ENCODE assay signal across 26 cellular contexts in the genomic region with DNA sequence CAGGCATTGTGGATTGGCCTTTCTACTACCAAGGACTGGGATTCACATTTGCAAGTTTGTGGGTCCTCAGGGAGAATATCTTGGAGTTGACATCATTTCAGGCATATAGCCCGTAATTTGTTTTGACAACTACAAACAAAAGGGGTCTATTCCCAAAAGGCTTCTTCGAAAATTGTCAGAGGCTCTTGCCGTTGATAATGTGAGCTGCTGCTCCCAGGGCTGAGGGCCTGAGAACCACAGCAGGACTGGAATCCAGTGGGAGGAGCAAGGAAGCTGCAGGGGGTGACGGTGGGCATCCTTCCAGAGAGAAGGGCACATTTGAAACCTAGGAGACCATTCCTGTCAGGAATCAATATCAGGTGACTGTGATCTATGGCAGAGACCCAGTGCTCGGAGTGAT.
DNase-seq lines count a peak whose midpoint lies in the region; ATAC-seq, FAIRE-seq and TF ChIP-seq lines count a peak whose summit lies in the region.
"Had no signal": no experiment of that assay in that cellular context is flagged by ENCODE, and none has a peak within 500 bp of the region (broad histone marks: within the 10 kb centered on the region; RNA-seq: fewer than 3 reads in every experiment).

No MANE protein-coding gene starts in this region.

- H3K27me3 Mint-ChIP-seq in H9 (ENCODE audit: low read depth): peaks cover 11% of the 10 kb centered on the region
- no peaks in the 10 kb centered on the region for H3K27me3 Mint-ChIP-seq in glutamatergic neuron (ENCODE audit: unreplicated experiment)
- H3K27me3 Mint-ChIP-seq in neural progenitor cell (ENCODE audit: insufficient read depth, low read depth): peaks cover 7% of the 10 kb centered on the region
- H3K27me3 Mint-ChIP-seq in endothelial cell (ENCODE audit: unreplicated experiment): no peaks in the 10 kb centered on the region
- H3K27me3 Mint-ChIP-seq: B cell had no signal

- peaks cover 21 to 24% of the 10 kb centered on the region in 2 experiments for H3K4me1 Mint-ChIP-seq in H9
- peaks cover 5% of the 10 kb centered on the region for H3K4me1 Mint-ChIP-seq in glutamatergic neuron (ENCODE audit: low read depth, unreplicated experiment)
- peaks cover 18% of the 10 kb centered on the region for H3K4me1 Mint-ChIP-seq in neural progenitor cell
- H3K4me1 Mint-ChIP-seq in endothelial cell (ENCODE audit: unreplicated experiment): no peaks in the 10 kb centered on the region
- H3K4me1 Mint-ChIP-seq: B cell had no signal

- H3K79me2 ChIP-seq in H9 (ENCODE audit: insufficient read depth, low read length) (no peaks in the 10 kb centered on the region), neural progenitor cell (ENCODE audit: low read depth) (no peaks in the 10 kb centered on the region)

- ATAC-seq in pancreas (no peak), HG03342 (IDR thresholded peaks at IDR 0.05; ENCODE audit: unreplicated experiment) (no peak)
- ATAC-seq: CD8-positive, alpha-beta T cell had no signal

- H2AK5ac ChIP-seq in H9 (ENCODE audit: insufficient read length, low read length): no peak overlapping the region

- no peak overlapping the region for H2BK15ac ChIP-seq in H9 (ENCODE audit: low read depth, low read length)

- no peak overlapping the region for H4K8ac ChIP-seq in H9 (replicated peaks; ENCODE audit: insufficient read length, low read depth, low read length)

- no peak overlapping the region for H3K56ac ChIP-seq in H9 (ENCODE audit: insufficient read length, low read depth, low read length)

- H4K91ac ChIP-seq in H9 (ENCODE audit: insufficient read length, low read depth, low read length): no peak overlapping the region

- H4K20me1 ChIP-seq in H9 (ENCODE audit: control insufficient read depth, insufficient read depth, insufficient read length) (no peaks in the 10 kb centered on the region), neural progenitor cell (ENCODE audit: low read depth) (no peaks in the 10 kb centered on the region)

- no peak overlapping the region for H3K4me3 ChIP-seq in neural progenitor cell
- H3K4me3 ChIP-seq in pancreas: no peak overlapping the region
- H3K4me3 ChIP-seq: HAP-1 had no signal

- no peak overlapping the region for H3T11ph ChIP-seq in H9 (ENCODE audit: low read length)

- H3K9me3 ChIP-seq in H9 (ENCODE audit: control insufficient read depth, low read depth, low read length): no peaks in the 10 kb centered on the region
- H3K9me3 ChIP-seq in neural progenitor cell (ENCODE audit: low read depth): no peaks in the 10 kb centered on the region
- no peaks in the 10 kb centered on the region for H3K9me3 ChIP-seq in pancreas
- H3K9me3 ChIP-seq: Caco-2, HAP-1 had no signal

- no peak overlapping the region for H3K18ac ChIP-seq in H9 (ENCODE audit: insufficient read length, low read depth, low read length)

- no peaks in the 10 kb centered on the region for H3K36me3 ChIP-seq in neural progenitor cell
- no peaks in the 10 kb centered on the region for H3K36me3 ChIP-seq in pancreas
- H3K36me3 ChIP-seq: HAP-1 had no signal

- H3K23me2 ChIP-seq in H9 (ENCODE audit: insufficient read length, low read depth, low read length, poor library complexity, severe bottlenecking): no peaks in the 10 kb centered on the region

- intact Hi-C loops in pancreas (cut with DNase I): no loop called here

- no CpG with 5 or more reads among the region's 5 CpGs for WGBS in H9 (ENCODE audit: extremely low coverage, insufficient read length, low lambda C conversion rate)
- WGBS in pancreas, 2 donors: 31 to 33% methylated on average over 5 of the region's 5 CpGs

- no peak overlapping the region for H2BK12ac ChIP-seq in H9 (ENCODE audit: insufficient read length, low read depth, low read length)

- H2AFZ ChIP-seq in H9 (ENCODE audit: low read length): no peak overlapping the region
- no peak overlapping the region for H2AFZ ChIP-seq in neural progenitor cell (replicated peaks)

- H3K4me3 Mint-ChIP-seq in H9: no peak overlapping the region
- no peak overlapping the region for H3K4me3 Mint-ChIP-seq in glutamatergic neuron (ENCODE audit: unreplicated experiment)
- no peak overlapping the region for H3K4me3 Mint-ChIP-seq in neural progenitor cell
- no peak overlapping the region for H3K4me3 Mint-ChIP-seq in endothelial cell (ENCODE audit: unreplicated experiment)
- H3K4me3 Mint-ChIP-seq: B cell; CD8-positive, alpha-beta T cell; HFFc6 had no signal

- no peaks in the 10 kb centered on the region for H3K4me1 ChIP-seq in H9 (ENCODE audit: insufficient read depth, low read length)
- peaks cover 21% of the 10 kb centered on the region for H3K4me1 ChIP-seq in neural progenitor cell
- H3K4me1 ChIP-seq in pancreas: no peaks in the 10 kb centered on the region
- H3K4me1 ChIP-seq: Caco-2, HAP-1 had no signal

- H4K5ac ChIP-seq in H9 (ENCODE audit: insufficient read length, low read depth, low read length): no peak overlapping the region

- H3K27me3 ChIP-seq in H9 (ENCODE audit: insufficient read depth, low read length): no peaks in the 10 kb centered on the region; the same call in 1 of the 2 replicates
- no peaks in the 10 kb centered on the region for H3K27me3 ChIP-seq in neural progenitor cell
- peaks cover 0 to 5% (median 0%) of the 10 kb centered on the region in 4 donors for H3K27me3 ChIP-seq in pancreas

- H3K36me3 Mint-ChIP-seq in H9 (ENCODE audit: insufficient read depth in 1 of 3, low read depth in 3 of 3): no peaks in the 10 kb centered on the region
- no peaks in the 10 kb centered on the region for H3K36me3 Mint-ChIP-seq in glutamatergic neuron (ENCODE audit: unreplicated experiment)
- no peaks in the 10 kb centered on the region for H3K36me3 Mint-ChIP-seq in neural progenitor cell
- H3K36me3 Mint-ChIP-seq in endothelial cell (ENCODE audit: low read depth, unreplicated experiment): no peaks in the 10 kb centered on the region
- H3K36me3 Mint-ChIP-seq: CD8-positive, alpha-beta T cell had no signal

- H3K27ac ChIP-seq in H9 (ENCODE audit: insufficient read length, low read depth, low read length) (no peak overlapping the region), neural progenitor cell (no peak overlapping the region), pancreas (no peak overlapping the region)
- H3K27ac ChIP-seq: C4-2B had no signal

- H3K4me2 ChIP-seq in H9 (ENCODE audit: insufficient read depth, insufficient read length, low read length) (no peak overlapping the region), neural progenitor cell (no peak overlapping the region)

- no peaks in the 10 kb centered on the region for H3K79me1 ChIP-seq in H9 (ENCODE audit: insufficient read depth, low read depth, low read length, poor library complexity, severe bottlenecking)

- H3K9ac ChIP-seq in H9 (ENCODE audit: extremely low read depth, insufficient read length, low read length) (no peak overlapping the region), neural progenitor cell (no peak overlapping the region)

- no peak for FAIRE-seq in pancreas (lab: Jason Lieb, UNC)
- FAIRE-seq: GM12892 had no signal

- in situ Hi-C loops in G401 (cut with HindIII; ENCODE audit: low sequenced_read_pairs): no loop called here

- no peak overlapping the region for H3K4ac ChIP-seq in H9 (ENCODE audit: low read depth, low read length)

- no peak overlapping the region for H3K14ac ChIP-seq in H9 (ENCODE audit: insufficient read depth, low read length)

- TF ChIP-seq CTCF in H9 (conservative IDR thresholded peaks at IDR 0.05): no peak
- TF ChIP-seq CTCF in glutamatergic neuron (IDR thresholded peaks at IDR 0.05; ENCODE audit: partially characterized antibody, unreplicated experiment): no peak
- no peak for TF ChIP-seq CTCF in neural progenitor cell (IDR thresholded peaks at IDR 0.05)
- TF ChIP-seq CTCF in pancreas (IDR thresholded peaks at IDR 0.05): no peak
- TF ChIP-seq CTCF in endothelial cell (IDR thresholded peaks at IDR 0.05; ENCODE audit: unreplicated experiment): no peak

- peaks cover 10% of the 10 kb centered on the region for H3F3A ChIP-seq in neural progenitor cell (ENCODE audit: low read depth)

- peak overlapping the region in 1 of 3 experiments; percentile 40; a peak in 3 of 7 replicates for H3K27ac Mint-ChIP-seq in H9
- no peak overlapping the region for H3K27ac Mint-ChIP-seq in glutamatergic neuron (ENCODE audit: unreplicated experiment)
- H3K27ac Mint-ChIP-seq in neural progenitor cell: no peak overlapping the region
- H3K27ac Mint-ChIP-seq in endothelial cell (ENCODE audit: unreplicated experiment): no peak overlapping the region
- H3K27ac Mint-ChIP-seq: B cell; CD8-positive, alpha-beta T cell; HFFc6 had no signal

- H2BK5ac ChIP-seq in H9 (ENCODE audit: insufficient read length, low read length): no peak overlapping the region

- no peak overlapping the region for H2BK20ac ChIP-seq in H9 (ENCODE audit: low read depth, low read length, poor library complexity, severe bottlenecking)

- DNase-seq in G401 (ENCODE audit: low spot score) (peak; percentile 46), H9 (peak; percentile 49), glutamatergic neuron (peak; percentile 21), neural progenitor cell (ENCODE audit: low spot score) (peak; percentile 39), pancreas (no peak), endothelial cell (ENCODE audit: low spot score) (no peak)
- DNase-seq: Caco-2; CD8-positive, alpha-beta T cell; GF-D8; HFFc6; IMR-90; KG1; MM.1S; NCI-H1417 treated with DMSO at 0.1 percent for 48 hours; NCI-H187 treated with DMSO at 0.1 percent for 48 hours; NCI-H2171 treated with DMSO at 0.1 percent for 48 hours; NCI-H446; NCI-H524 treated with DMSO at 0.1 percent for 48 hours; NCI-H82; SHP77 treated with DMSO at 0.1 percent for 48 hours; T-helper 1 cell had no signal

- no peaks in the 10 kb centered on the region for H3K9me3 Mint-ChIP-seq in H9
- H3K9me3 Mint-ChIP-seq in glutamatergic neuron (ENCODE audit: unreplicated experiment): no peaks in the 10 kb centered on the region
- H3K9me3 Mint-ChIP-seq in neural progenitor cell: no peaks in the 10 kb centered on the region
- no peaks in the 10 kb centered on the region for H3K9me3 Mint-ChIP-seq in endothelial cell (ENCODE audit: unreplicated experiment)

- no peak overlapping the region for H3K23ac ChIP-seq in H9 (ENCODE audit: insufficient read length, low read depth, low read length)

- H2BK120ac ChIP-seq in H9 (ENCODE audit: low read depth, low read length, poor library complexity, severe bottlenecking): no peak overlapping the region

Comparison
In these comparisons a context has a peak if more than half of its experiments do, and no peak if none do; other contexts are left out.
1. DNase-seq: peak in G401 (single experiment), H9 (single experiment), glutamatergic neuron (single experiment) and neural progenitor cell (single experiment); none in pancreas (0 of 6) and endothelial cell (single experiment).